Comparison of ENCODE assay signal across 16 cellular contexts in genomic region chr9:36968574-36969215, GRCh38.
"Had no signal": no experiment of that assay in that cellular context is flagged by ENCODE, and none has a peak within 500 bp of the region (broad histone marks: within the 10 kb centered on the region; RNA-seq: fewer than 3 reads in every experiment).

No MANE protein-coding gene starts in this region.

- H3K36me3 ChIP-seq: gastroesophageal sphincter, tibial nerve, vagina had no signal

- H3K36me3 Mint-ChIP-seq: activated naive CD4-positive, alpha-beta T cell treated with anti-CD3 and anti-CD28 coated beads, Interleukin-2, amount 50 U/mL, for 24 hours; naive thymus-derived CD4-positive, alpha-beta T cell; WTC11 had no signal

- H3K4me3 Mint-ChIP-seq: activated CD4-positive, alpha-beta T cell treated with anti-CD3 and anti-CD28 coated beads, Interleukin-2, amount 10 ng/mL, durations not matched to agents 7 days and 5 days; activated naive CD4-positive, alpha-beta T cell treated with anti-CD3 and anti-CD28 coated beads, Interleukin-2, amount 50 U/mL, for 24 hours; naive thymus-derived CD4-positive, alpha-beta T cell; WTC11 had no signal

- ATAC-seq: gastroesophageal sphincter had no signal

- H3K27ac Mint-ChIP-seq: activated CD4-positive, alpha-beta T cell treated with anti-CD3 and anti-CD28 coated beads, Interleukin-2, amount 10 ng/mL, durations not matched to agents 7 days and 5 days; activated naive CD4-positive, alpha-beta T cell treated with anti-CD3 and anti-CD28 coated beads, Interleukin-2, amount 50 U/mL, for 24 hours; naive thymus-derived CD4-positive, alpha-beta T cell; WTC11 had no signal

- H3K27me3 Mint-ChIP-seq: activated CD4-positive, alpha-beta T cell treated with anti-CD3 and anti-CD28 coated beads, Interleukin-2, amount 10 ng/mL, durations not matched to agents 7 days and 5 days; activated naive CD4-positive, alpha-beta T cell treated with anti-CD3 and anti-CD28 coated beads, Interleukin-2, amount 50 U/mL, for 24 hours had no signal

- H3K9me3 ChIP-seq: gastroesophageal sphincter, tibial nerve, vagina had no signal

- H3K4me1 Mint-ChIP-seq: activated CD4-positive, alpha-beta T cell treated with anti-CD3 and anti-CD28 coated beads, Interleukin-2, amount 10 ng/mL, durations not matched to agents 7 days and 5 days; activated naive CD4-positive, alpha-beta T cell treated with anti-CD3 and anti-CD28 coated beads, Interleukin-2, amount 50 U/mL, for 24 hours; WTC11 had no signal

- H3K4me3 ChIP-seq: gastroesophageal sphincter, lung, tibial nerve, vagina had no signal

- H3K27me3 ChIP-seq: vagina had no signal

- FAIRE-seq: colon, endometrium, islet of Langerhans, TTC549 had no signal

- H3K9me3 Mint-ChIP-seq: activated CD4-positive, alpha-beta T cell treated with anti-CD3 and anti-CD28 coated beads, Interleukin-2, amount 10 ng/mL, durations not matched to agents 7 days and 5 days; activated naive CD4-positive, alpha-beta T cell treated with anti-CD3 and anti-CD28 coated beads, Interleukin-2, amount 50 U/mL, for 24 hours; naive thymus-derived CD4-positive, alpha-beta T cell; WTC11 had no signal

- DNase-seq: activated CD4-positive, alpha-beta T cell treated with anti-CD3 and anti-CD28 coated beads, Interleukin-2, amount 10 ng/mL, durations not matched to agents 7 days and 5 days; amniotic stem cell; caudate nucleus; stimulated activated CD4-positive, alpha-beta T cell treated with anti-CD3 and anti-CD28 coated beads, Interleukin-1b, Interleukin-23, amount 100 ng/mL, for 48 hours had no signal

- H3K4me1 ChIP-seq: gastroesophageal sphincter, parathyroid adenoma, tibial nerve, vagina had no signal
